Comparison of ENCODE assay signal across 8 cellular contexts in the genomic region with DNA sequence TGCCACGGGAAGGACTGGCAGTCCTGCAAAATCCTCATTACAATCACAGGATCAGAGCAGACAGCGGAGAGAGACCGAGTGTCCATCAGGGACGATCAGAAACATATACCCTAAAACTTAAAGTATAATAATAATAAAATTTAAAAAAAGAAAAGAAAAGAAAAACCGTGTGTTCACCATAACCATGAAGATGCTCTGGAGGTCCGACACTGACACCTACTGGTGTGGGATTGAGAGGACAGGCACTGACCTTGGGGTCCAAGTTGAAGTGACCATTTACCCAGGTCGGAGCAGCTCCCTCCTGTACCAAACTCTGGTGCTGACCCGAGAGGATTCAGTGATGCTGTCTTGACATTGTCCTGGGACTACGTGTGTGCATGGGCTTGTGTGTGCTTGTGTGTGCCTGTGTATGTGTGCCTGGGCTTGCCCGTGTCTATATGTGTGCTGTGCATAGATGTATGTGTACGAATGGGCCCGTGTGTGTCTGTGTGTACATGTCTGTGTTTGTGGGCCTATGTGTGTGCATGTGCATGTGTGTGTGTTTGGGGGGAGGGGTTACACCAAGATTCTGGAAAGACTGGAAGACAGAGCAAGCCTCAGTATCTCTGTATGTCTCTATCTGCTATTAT. TPM values are rescaled to one million over a fixed set of nuclear protein-coding genes. Genes with fewer than 3 reads are reported as not detected.
DNase-seq lines count a peak whose midpoint lies in the region; ATAC-seq and TF ChIP-seq lines count a peak whose summit lies in the region.

No MANE protein-coding gene starts in this region.

- intact Hi-C loops in activated CD8-positive, alpha-beta T cell treated with anti-CD3 and anti-CD28 coated beads for 36 hours (cut with micrococcal nuclease) = no loop called here
- intact Hi-C loops in stomach (cut with DNase I; ENCODE audit: low total_unique reads) (no loop called here), ovary (cut with DNase I) (no loop called here)

- H3K9me3 ChIP-seq in MG63 (no peaks in the 10 kb centered on the region), stomach (no peaks in the 10 kb centered on the region), ovary (no peaks in the 10 kb centered on the region)

- no peak overlapping the region for H3K4me3 Mint-ChIP-seq in activated CD8-positive, alpha-beta T cell treated with anti-CD3 and anti-CD28 coated beads for 36 hours
- no peak overlapping the region for H3K4me3 Mint-ChIP-seq in immature natural killer cell

- H3K27ac ChIP-seq in 22Rv1 (no peak overlapping the region), stomach (no peak overlapping the region), ovary (no peak overlapping the region)

- DNase-seq in D341Med (ENCODE audit: low spot score) (peak; percentile 74), MG63 (peak; percentile 34), immature natural killer cell (peak; percentile 32 to 47 (median 43)), stomach (no peak), ovary (no peak)
- DNase-seq in activated CD8-positive, alpha-beta T cell treated with anti-CD3 and anti-CD28 coated beads for 36 hours = peak; percentile 55

- H3K36me3 Mint-ChIP-seq in activated CD8-positive, alpha-beta T cell treated with anti-CD3 and anti-CD28 coated beads for 36 hours (ENCODE audit: low read depth) = no peaks in the 10 kb centered on the region
- no peaks in the 10 kb centered on the region for H3K36me3 Mint-ChIP-seq in immature natural killer cell

- POLR2A ChIA-PET in activated CD8-positive, alpha-beta T cell treated with anti-CD3 and anti-CD28 coated beads for 36 hours (lab: Charles Lee) = no interaction called here

- no peaks in the 10 kb centered on the region for H3K9me3 Mint-ChIP-seq in activated CD8-positive, alpha-beta T cell treated with anti-CD3 and anti-CD28 coated beads for 36 hours
- no peaks in the 10 kb centered on the region for H3K9me3 Mint-ChIP-seq in immature natural killer cell

- peaks cover 20% of the 10 kb centered on the region for H3K27me3 Mint-ChIP-seq in activated CD8-positive, alpha-beta T cell treated with anti-CD3 and anti-CD28 coated beads for 36 hours
- peaks cover 2 to 14% (median 11%) of the 10 kb centered on the region in 3 donors for H3K27me3 Mint-ChIP-seq in immature natural killer cell (ENCODE audit: low read depth in 3 of 3)

- H3K27me3 ChIP-seq in MG63 (no peaks in the 10 kb centered on the region; the same call in 1 of the 2 replicates), stomach (peaks cover 0 to 51% (median 12%) of the 10 kb centered on the region in 3 donors), ovary (no peaks in the 10 kb centered on the region)

- 44 to 55% (median 49%) methylated on average over 10 to 12 of the region's 12 CpGs for WGBS in stomach, 5 donors
- 44 to 52% (median 46%) methylated on average over 12 of the region's 12 CpGs for WGBS in ovary, 3 donors

- TF ChIP-seq CTCF in 22Rv1 (IDR thresholded peaks at IDR 0.05) (peak; percentile 79), stomach (IDR thresholded peaks at IDR 0.05) (peak in 4 of 7 experiments; percentile 16 to 42 (median 42)), ovary (IDR thresholded peaks at IDR 0.05) (no peak)
- TF ChIP-seq CTCF in activated CD8-positive, alpha-beta T cell treated with anti-CD3 and anti-CD28 coated beads for 36 hours (IDR thresholded peaks at IDR 0.05) = peak; percentile 72

- peak; percentile 45 for ATAC-seq in activated CD8-positive, alpha-beta T cell treated with anti-CD3 and anti-CD28 coated beads for 36 hours
- ATAC-seq in HG03159 (IDR thresholded peaks at IDR 0.05; ENCODE audit: unreplicated experiment) = no peak

- no peak overlapping the region for H3K27ac Mint-ChIP-seq in activated CD8-positive, alpha-beta T cell treated with anti-CD3 and anti-CD28 coated beads for 36 hours
- peak overlapping the region in 1 of 6 donors; percentile 29 for H3K27ac Mint-ChIP-seq in immature natural killer cell

- TF ChIP-seq POLR2A in stomach (IDR thresholded peaks at IDR 0.05) = no peak
- TF ChIP-seq POLR2A in ovary (IDR thresholded peaks at IDR 0.05) = no peak

- H3K4me1 ChIP-seq in stomach = peaks cover 0 to 18% (median 2%) of the 10 kb centered on the region in 4 donors
- H3K4me1 ChIP-seq in ovary (ENCODE audit: insufficient read depth) = no peaks in the 10 kb centered on the region

- H3K4me3 ChIP-seq in MG63 (no peak overlapping the region), stomach (no peak overlapping the region), ovary (no peak overlapping the region)

- no peak for TF ChIP-seq EP300 in stomach (IDR thresholded peaks at IDR 0.05)
- no peak for TF ChIP-seq EP300 in ovary (IDR thresholded peaks at IDR 0.05)

- CTCF ChIA-PET in activated CD8-positive, alpha-beta T cell treated with anti-CD3 and anti-CD28 coated beads for 36 hours (lab: Charles Lee) = interaction anchor here (0.7 to 1.1 kb wide), 3 partner anchors 29 to 195 kb away, joined by 3 read pairs; no protein-coding TSS in a partner anchor

- H3K36me3 ChIP-seq in MG63 (no peaks in the 10 kb centered on the region), stomach (no peaks in the 10 kb centered on the region), ovary (no peaks in the 10 kb centered on the region)

- H3K4me1 Mint-ChIP-seq in activated CD8-positive, alpha-beta T cell treated with anti-CD3 and anti-CD28 coated beads for 36 hours (ENCODE audit: low read depth) = peaks cover 7% of the 10 kb centered on the region
- peaks cover 4 to 10% of the 10 kb centered on the region in 2 donors for H3K4me1 Mint-ChIP-seq in immature natural killer cell

RNA-seq across cellular contexts. Expression of a gene that starts 10.0 kb away (rescaled TPM):
- not detected in 2 replicates for total RNA-seq in MG63 (2014; rRNA removed; shearing (Covaris generic); ENCODE audit: low replicate concordance)
- not detected for total RNA-seq in activated CD8-positive, alpha-beta T cell treated with anti-CD3 and anti-CD28 coated beads for 36 hours
- polyA plus RNA-seq in immature natural killer cell = not detected
- not detected for total RNA-seq in stomach
- polyA plus RNA-seq in stomach = not detected
- total RNA-seq in ovary = not detected
- polyA plus RNA-seq in ovary = not detected

RNA-seq across cellular contexts. Expression of a gene that starts 21.5 kb away (rescaled TPM):
- not detected in 2 replicates for total RNA-seq in MG63 (2014; rRNA removed; shearing (Covaris generic); ENCODE audit: low replicate concordance)
- total RNA-seq in activated CD8-positive, alpha-beta T cell treated with anti-CD3 and anti-CD28 coated beads for 36 hours = not detected
- polyA plus RNA-seq in immature natural killer cell = under 1 TPM in 2 of 3 donors, not detected in 1; 0.28 to 0.79 TPM
- total RNA-seq in stomach = 1 to 10 TPM in 1 of 5 donors, under 1 TPM in 2, not detected in 2; 0.29 to 7.6 (median 0.73) TPM
- under 1 TPM in 2 of 3 donors, not detected in 1; 0.15 to 0.37 TPM for polyA plus RNA-seq in stomach
- under 1 TPM; 0.11 to 0.79 (median 0.15) TPM for total RNA-seq in ovary
- polyA plus RNA-seq in ovary = 1 to 10 TPM in 1 of 2 donors, under 1 TPM in 1; 0.30 to 1.1 TPM

RNA-seq across cellular contexts. Expression of a gene that starts 34.7 kb away (rescaled TPM):
- not detected in 2 replicates for total RNA-seq in MG63 (2014; rRNA removed; shearing (Covaris generic); ENCODE audit: low replicate concordance)
- total RNA-seq in activated CD8-positive, alpha-beta T cell treated with anti-CD3 and anti-CD28 coated beads for 36 hours = not detected
- polyA plus RNA-seq in immature natural killer cell (1 to 10 TPM in 2 of 3 donors, not detected in 1; 3.2 to 6.4 TPM), stomach (not detected), ovary (not detected)
- total RNA-seq in stomach (not detected), ovary (not detected)

RNA-seq across cellular contexts. Expression of a gene that starts 56.1 kb away (rescaled TPM):
- total RNA-seq in MG63 (2014; rRNA removed; shearing (Covaris generic); ENCODE audit: low replicate concordance) = 0.52 TPM in 1 of 2 replicates, not detected in the other
- total RNA-seq in activated CD8-positive, alpha-beta T cell treated with anti-CD3 and anti-CD28 coated beads for 36 hours = not detected
- polyA plus RNA-seq in immature natural killer cell = 10 to 100 TPM; 14.4 to 37.4 (median 21.2) TPM
- 1 to 10 TPM in 1 of 5 donors, not detected in 4; 1.6 TPM for total RNA-seq in stomach
- under 1 TPM in 2 of 3 donors, not detected in 1; 0.13 to 0.75 TPM for polyA plus RNA-seq in stomach
- total RNA-seq in ovary = 1 to 10 TPM in 2 of 7 donors, under 1 TPM in 4, not detected in 1; 0.18 to 1.6 (median 0.64) TPM
- polyA plus RNA-seq in ovary = under 1 TPM; 0.40 to 0.52 TPM

Comparison
In these comparisons a context has a peak if more than half of its experiments do, and no peak if none do; other contexts are left out.
1. CTCF ChIP-seq: peak in 22Rv1 (single experiment), activated CD8-positive, alpha-beta T cell treated with anti-CD3 and anti-CD28 coated beads for 36 hours (single experiment) and stomach (4 of 7); none in ovary (0 of 3).
2. DNase-seq: peak in D341Med (single experiment), MG63 (single experiment), activated CD8-positive, alpha-beta T cell treated with anti-CD3 and anti-CD28 coated beads for 36 hours (single experiment) and immature natural killer cell (3 of 3); none in stomach (single experiment) and ovary (0 of 5).